In genomic region chr12:52121848-52122838, GRCh38 we compare ENCODE assay signal across 7 cellular contexts.
DNase-seq lines count a peak whose midpoint lies in the region; TF ChIP-seq lines count a peak whose summit lies in the region.

No MANE protein-coding gene starts in this region.

- in situ Hi-C loops in GM13976 (cut with MboI; ENCODE audit: low sequenced_read_pairs, unreplicated experiment), result no loop called here

- TF ChIP-seq CTCF in GM13976 (IDR thresholded peaks at IDR 0.05; ENCODE audit: borderline replicate concordance, control extremely low read depth, extremely low read depth, insufficient read depth, missing control alignments), result peak; percentile 78

- DNase-seq in GM13976 (ENCODE audit: low spot score) (peak; percentile 84), NCI-H2081 treated with DMSO at 0.1 percent for 48 hours (lab: John Stamatoyannopoulos, UW) (peak; percentile 13), cerebellar cortex (ENCODE audit: low spot score) (peak; percentile 31), left kidney (ENCODE audit: low read depth, low spot score) (peak; percentile 89), GF-D8 (lab: John Stamatoyannopoulos, UW) (no peak)
- DNase-seq in activated CD4-positive, CD25-positive, alpha-beta regulatory T cell treated with anti-CD3 and anti-CD28 coated beads, Interleukin-2, amount 50 U/mL, for 16 hours (ENCODE audit: low read depth, low spot score), result peak; percentile 33
- peak; percentile 57 to 71 for DNase-seq in stimulated activated CD4-positive, alpha-beta T cell treated with anti-CD3 and anti-CD28 coated beads, Interleukin-4, amount 100 ng/mL, for 48 hours (ENCODE audit: low read depth in 2 of 2)
